Comparison of ENCODE assay signal across 1 cellular context in the genomic region with DNA sequence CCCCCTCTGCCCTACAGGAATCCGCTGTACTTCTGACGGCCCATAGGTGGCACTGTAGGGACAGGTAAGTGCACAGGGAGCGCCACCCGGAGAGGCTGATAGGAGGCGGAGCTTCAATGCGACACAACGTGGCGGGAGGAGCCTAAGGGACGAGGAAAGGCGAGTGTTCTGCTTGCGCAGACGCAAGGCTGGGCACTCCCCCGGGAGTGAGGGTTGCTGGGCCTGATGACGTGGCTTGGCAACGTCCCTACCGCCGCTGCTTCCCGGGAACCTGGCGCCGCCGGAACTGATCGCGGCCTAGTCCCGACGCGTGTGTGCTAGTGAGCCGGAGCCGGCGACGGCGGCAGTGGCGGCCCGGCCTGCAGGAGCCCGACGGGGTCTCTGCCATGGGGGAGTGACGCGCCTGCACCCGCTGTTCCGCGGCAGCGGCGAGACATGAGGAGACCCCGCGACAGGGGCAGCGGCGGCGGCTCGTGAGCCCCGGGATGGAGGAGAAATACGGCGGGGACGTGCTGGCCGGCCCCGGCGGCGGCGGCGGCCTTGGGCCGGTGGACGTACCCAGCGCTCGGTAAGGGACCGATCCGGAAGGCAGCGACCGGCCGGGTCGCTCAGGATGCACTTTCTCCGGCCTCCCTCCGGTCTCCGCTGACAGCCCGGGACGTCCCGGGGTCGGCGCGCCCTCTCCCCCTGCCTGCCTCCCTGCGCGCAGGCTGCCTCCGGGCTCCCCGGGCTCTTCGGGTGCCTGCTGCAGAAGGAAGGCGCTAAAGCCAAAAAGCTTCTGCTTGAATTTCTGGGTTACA.
TF ChIP-seq lines count a peak whose summit lies in the region.

A gene (plus strand): TSS at position 244 of the 800 bp plus-strand sequence. CDS start 242 bp downstream, at position 486.

TF ChIP-seq in GM12878, 131 proteins besides CTCF, POLR2A, EP300 and RAD21 (continued from another document):
- no peak for TF ChIP-seq FOS (IDR thresholded peaks at IDR 0.05; ENCODE audit: borderline replicate concordance, extremely low read depth, insufficient read length)
- TF ChIP-seq RFX5 (IDR thresholded peaks at IDR 0.05; ENCODE audit: low read depth, low read length) = peak; percentile 93
- no peak for TF ChIP-seq ZZZ3 (IDR thresholded peaks at IDR 0.05; ENCODE audit: control insufficient read depth, insufficient read length, low read depth)
- TF ChIP-seq, protein P1, sequence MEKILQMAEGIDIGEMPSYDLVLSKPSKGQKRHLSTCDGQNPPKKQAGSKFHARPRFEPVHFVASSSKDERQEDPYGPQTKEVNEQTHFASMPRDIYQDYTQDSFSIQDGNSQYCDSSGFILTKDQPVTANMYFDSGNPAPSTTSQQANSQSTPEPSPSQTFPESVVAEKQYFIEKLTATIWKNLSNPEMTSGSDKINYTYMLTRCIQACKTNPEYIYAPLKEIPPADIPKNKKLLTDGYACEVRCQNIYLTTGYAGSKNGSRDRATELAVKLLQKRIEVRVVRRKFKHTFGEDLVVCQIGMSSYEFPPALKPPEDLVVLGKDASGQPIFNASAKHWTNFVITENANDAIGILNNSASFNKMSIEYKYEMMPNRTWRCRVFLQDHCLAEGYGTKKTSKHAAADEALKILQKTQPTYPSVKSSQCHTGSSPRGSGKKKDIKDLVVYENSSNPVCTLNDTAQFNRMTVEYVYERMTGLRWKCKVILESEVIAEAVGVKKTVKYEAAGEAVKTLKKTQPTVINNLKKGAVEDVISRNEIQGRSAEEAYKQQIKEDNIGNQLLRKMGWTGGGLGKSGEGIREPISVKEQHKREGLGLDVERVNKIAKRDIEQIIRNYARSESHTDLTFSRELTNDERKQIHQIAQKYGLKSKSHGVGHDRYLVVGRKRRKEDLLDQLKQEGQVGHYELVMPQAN (conservative IDR thresholded peaks at IDR 0.05) = peak; percentile 92
- no peak for TF ChIP-seq CBX3 (IDR thresholded peaks at IDR 0.05; ENCODE audit: borderline replicate concordance, low read depth)
- TF ChIP-seq CEBPB (IDR thresholded peaks at IDR 0.05; ENCODE audit: borderline replicate concordance in 1 of 2, low read depth in 2 of 2, low read length in 2 of 2) = no peak
- TF ChIP-seq NFXL1 (IDR thresholded peaks at IDR 0.05; ENCODE audit: borderline replicate concordance) = no peak
- TF ChIP-seq SMARCA5 (IDR thresholded peaks at IDR 0.05) = no peak; the same call in 1 of the 2 replicates
- TF ChIP-seq, protein P2, sequence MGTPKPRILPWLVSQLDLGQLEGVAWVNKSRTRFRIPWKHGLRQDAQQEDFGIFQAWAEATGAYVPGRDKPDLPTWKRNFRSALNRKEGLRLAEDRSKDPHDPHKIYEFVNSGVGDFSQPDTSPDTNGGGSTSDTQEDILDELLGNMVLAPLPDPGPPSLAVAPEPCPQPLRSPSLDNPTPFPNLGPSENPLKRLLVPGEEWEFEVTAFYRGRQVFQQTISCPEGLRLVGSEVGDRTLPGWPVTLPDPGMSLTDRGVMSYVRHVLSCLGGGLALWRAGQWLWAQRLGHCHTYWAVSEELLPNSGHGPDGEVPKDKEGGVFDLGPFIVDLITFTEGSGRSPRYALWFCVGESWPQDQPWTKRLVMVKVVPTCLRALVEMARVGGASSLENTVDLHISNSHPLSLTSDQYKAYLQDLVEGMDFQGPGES (IDR thresholded peaks at IDR 0.05) = no peak
- no peak for TF ChIP-seq ETV6 (conservative IDR thresholded peaks at IDR 0.05 in 1 of 2, IDR thresholded peaks at IDR 0.05 in 1 of 2; ENCODE audit: borderline replicate concordance in 1 of 2, low read depth in 1 of 2)
- TF ChIP-seq RAD51 (IDR thresholded peaks at IDR 0.05) = no peak
- TF ChIP-seq, protein P3, sequence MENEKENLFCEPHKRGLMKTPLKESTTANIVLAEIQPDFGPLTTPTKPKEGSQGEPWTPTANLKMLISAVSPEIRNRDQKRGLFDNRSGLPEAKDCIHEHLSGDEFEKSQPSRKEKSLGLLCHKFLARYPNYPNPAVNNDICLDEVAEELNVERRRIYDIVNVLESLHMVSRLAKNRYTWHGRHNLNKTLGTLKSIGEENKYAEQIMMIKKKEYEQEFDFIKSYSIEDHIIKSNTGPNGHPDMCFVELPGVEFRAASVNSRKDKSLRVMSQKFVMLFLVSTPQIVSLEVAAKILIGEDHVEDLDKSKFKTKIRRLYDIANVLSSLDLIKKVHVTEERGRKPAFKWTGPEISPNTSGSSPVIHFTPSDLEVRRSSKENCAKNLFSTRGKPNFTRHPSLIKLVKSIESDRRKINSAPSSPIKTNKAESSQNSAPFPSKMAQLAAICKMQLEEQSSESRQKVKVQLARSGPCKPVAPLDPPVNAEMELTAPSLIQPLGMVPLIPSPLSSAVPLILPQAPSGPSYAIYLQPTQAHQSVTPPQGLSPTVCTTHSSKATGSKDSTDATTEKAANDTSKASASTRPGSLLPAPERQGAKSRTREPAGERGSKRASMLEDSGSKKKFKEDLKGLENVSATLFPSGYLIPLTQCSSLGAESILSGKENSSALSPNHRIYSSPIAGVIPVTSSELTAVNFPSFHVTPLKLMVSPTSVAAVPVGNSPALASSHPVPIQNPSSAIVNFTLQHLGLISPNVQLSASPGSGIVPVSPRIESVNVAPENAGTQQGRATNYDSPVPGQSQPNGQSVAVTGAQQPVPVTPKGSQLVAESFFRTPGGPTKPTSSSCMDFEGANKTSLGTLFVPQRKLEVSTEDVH (IDR thresholded peaks at IDR 0.05; ENCODE audit: low read depth, partially characterized antibody) = no peak
- TF ChIP-seq BCL11A (IDR thresholded peaks at IDR 0.05; ENCODE audit: low read depth, low read length) = 0 out of 2 replicates have a peak, but pooled peaks have one; percentile 5
- no peak for TF ChIP-seq SREBF2 (IDR thresholded peaks at IDR 0.05; ENCODE audit: low read length)
- TF ChIP-seq YY1 (IDR thresholded peaks at IDR 0.05; ENCODE audit: low read depth, low read length) = peak; percentile 74
- TF ChIP-seq SUZ12 (IDR thresholded peaks at IDR 0.05; ENCODE audit: unreplicated experiment) = no peak
- no peak for TF ChIP-seq KDM1A (IDR thresholded peaks at IDR 0.05; ENCODE audit: borderline replicate concordance)
- no peak for TF ChIP-seq KAT2A (conservative IDR thresholded peaks at IDR 0.05; ENCODE audit: control insufficient read depth, low read depth, low read length)
- no peak for TF ChIP-seq SMAD1 (IDR thresholded peaks at IDR 0.05; ENCODE audit: low read depth, partially characterized antibody)
- TF ChIP-seq, protein P4, sequence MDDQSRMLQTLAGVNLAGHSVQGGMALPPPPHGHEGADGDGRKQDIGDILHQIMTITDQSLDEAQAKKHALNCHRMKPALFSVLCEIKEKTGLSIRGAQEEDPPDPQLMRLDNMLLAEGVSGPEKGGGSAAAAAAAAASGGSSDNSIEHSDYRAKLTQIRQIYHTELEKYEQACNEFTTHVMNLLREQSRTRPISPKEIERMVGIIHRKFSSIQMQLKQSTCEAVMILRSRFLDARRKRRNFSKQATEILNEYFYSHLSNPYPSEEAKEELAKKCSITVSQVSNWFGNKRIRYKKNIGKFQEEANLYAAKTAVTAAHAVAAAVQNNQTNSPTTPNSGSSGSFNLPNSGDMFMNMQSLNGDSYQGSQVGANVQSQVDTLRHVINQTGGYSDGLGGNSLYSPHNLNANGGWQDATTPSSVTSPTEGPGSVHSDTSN (IDR thresholded peaks at IDR 0.05; ENCODE audit: insufficient replicate concordance, low read depth, low read length) = no peak
